In genomic region chr6:157873735-157874344, GRCh38 we compare ENCODE assay signal across 8 cellular contexts. TPM values are rescaled to one million over a fixed set of nuclear protein-coding genes. Genes with fewer than 3 reads are reported as not detected.
DNase-seq lines count a peak whose midpoint lies in the region; ATAC-seq and TF ChIP-seq lines count a peak whose summit lies in the region.

No MANE protein-coding gene starts in this region.

- DNase-seq in NCI-H2081 (lab: John Stamatoyannopoulos, UW), result peak; percentile 35 to 41
- no peak for DNase-seq in NCI-H2081 treated with DMSO at 0.1 percent for 48 hours (lab: John Stamatoyannopoulos, UW)
- peak; percentile 48 for DNase-seq in NOMO-1 treated with dmso at 0.1 percent for 144 hours (lab: John Stamatoyannopoulos, UW; ENCODE audit: unreplicated experiment)
- DNase-seq in activated CD8-positive, alpha-beta memory T cell treated with anti-CD3 and anti-CD28 coated beads, Interleukin-2, amount 50 U/mL, for 4 hours, result peak; percentile 86
- no peak for DNase-seq in epithelial cell of proximal tubule (ENCODE audit: low read depth)
- peak; percentile 70 for DNase-seq in natural killer cell treated with Interleukin-12 subunit alpha and Interleukin-12 subunit beta and Interleukin-15 and Interleukin-18, amount 100 ng/mL, for 72 hours (ENCODE audit: low spot score)
- DNase-seq in stimulated activated naive CD8-positive, alpha-beta T cell treated with anti-CD3 and anti-CD28 coated beads, Interleukin-15, Interleukin-2, amounts not matched to agents 100 U/mL and 50 U/mL, for 24 hours, result peak; percentile 92

- peaks cover 5% of the 10 kb centered on the region for H3K36me3 Mint-ChIP-seq in natural killer cell treated with Interleukin-12 subunit alpha and Interleukin-12 subunit beta and Interleukin-15 and Interleukin-18, amount 100 ng/mL, for 72 hours

- H3K4me3 ChIP-seq in epithelial cell of proximal tubule (ENCODE audit: low read depth, low read length), result no peak overlapping the region

- H3K27ac Mint-ChIP-seq in natural killer cell treated with Interleukin-12 subunit alpha and Interleukin-12 subunit beta and Interleukin-15 and Interleukin-18, amount 100 ng/mL, for 72 hours, result no peak overlapping the region

- TF ChIP-seq CTCF in epithelial cell of proximal tubule (conservative IDR thresholded peaks at IDR 0.05; ENCODE audit: low read depth, low read length), result peak; percentile 93

- no peaks in the 10 kb centered on the region for H3K9me3 Mint-ChIP-seq in natural killer cell treated with Interleukin-12 subunit alpha and Interleukin-12 subunit beta and Interleukin-15 and Interleukin-18, amount 100 ng/mL, for 72 hours

- peaks cover 11 to 15% of the 10 kb centered on the region in 2 donors for H3K27me3 Mint-ChIP-seq in natural killer cell treated with Interleukin-12 subunit alpha and Interleukin-12 subunit beta and Interleukin-15 and Interleukin-18, amount 100 ng/mL, for 72 hours

- no peak overlapping the region for H3K4me3 Mint-ChIP-seq in natural killer cell treated with Interleukin-12 subunit alpha and Interleukin-12 subunit beta and Interleukin-15 and Interleukin-18, amount 100 ng/mL, for 72 hours

- peak; percentile 40 for ATAC-seq in HG03097 (IDR thresholded peaks at IDR 0.05; ENCODE audit: low FRiP score, unreplicated experiment)
- ATAC-seq in natural killer cell treated with Interleukin-12 subunit alpha and Interleukin-12 subunit beta and Interleukin-15 and Interleukin-18, amount 100 ng/mL, for 72 hours, result peak; percentile 81 to 82
- peak; percentile 83 for ATAC-seq in stimulated activated naive CD8-positive, alpha-beta T cell treated with anti-CD3 and anti-CD28 coated beads, Interleukin-15, Interleukin-2, amounts not matched to agents 100 U/mL and 50 U/mL, for 24 hours

- no peaks in the 10 kb centered on the region for H3K4me1 Mint-ChIP-seq in natural killer cell treated with Interleukin-12 subunit alpha and Interleukin-12 subunit beta and Interleukin-15 and Interleukin-18, amount 100 ng/mL, for 72 hours (ENCODE audit: low read depth in 2 of 2)

RNA-seq across cellular contexts. Expression of gene SNX9, which starts 50.8 kb away (rescaled TPM):
- total RNA-seq in epithelial cell of proximal tubule, result 42.6 and 51.3 TPM in 2 replicates
- 10 to 100 TPM in 1 of 2 donors, 1 to 10 TPM in 1; 5.4 to 14.6 TPM for total RNA-seq in natural killer cell treated with Interleukin-12 subunit alpha and Interleukin-12 subunit beta and Interleukin-15 and Interleukin-18, amount 100 ng/mL, for 72 hours

Comparison
In these comparisons a context has a peak if more than half of its experiments do, and no peak if none do; other contexts are left out.
1. DNase-seq: peak in NCI-H2081 (2 of 2), NOMO-1 treated with dmso at 0.1 percent for 144 hours (single experiment), activated CD8-positive, alpha-beta memory T cell treated with anti-CD3 and anti-CD28 coated beads, Interleukin-2, amount 50 U/mL, for 4 hours (single experiment), natural killer cell treated with Interleukin-12 subunit alpha and Interleukin-12 subunit beta and Interleukin-15 and Interleukin-18, amount 100 ng/mL, for 72 hours (single experiment) and stimulated activated naive CD8-positive, alpha-beta T cell treated with anti-CD3 and anti-CD28 coated beads, Interleukin-15, Interleukin-2, amounts not matched to agents 100 U/mL and 50 U/mL, for 24 hours (single experiment); none in NCI-H2081 treated with DMSO at 0.1 percent for 48 hours (single experiment) and epithelial cell of proximal tubule (single experiment).
2. Peak in every context shown above with its lines, with median percentiles within 50 percentile points of each other: ATAC-seq.